In genomic region chr9:133188006-133188842, GRCh38 we compare ENCODE assay signal across 9 cellular contexts. TPM values are rescaled to one million over a fixed set of nuclear protein-coding genes. Genes with fewer than 3 reads are reported as not detected.
DNase-seq lines count a peak whose midpoint lies in the region; ATAC-seq and TF ChIP-seq lines count a peak whose summit lies in the region.
"Had no signal": no experiment of that assay in that cellular context is flagged by ENCODE, and none has a peak within 500 bp of the region (broad histone marks: within the 10 kb centered on the region; RNA-seq: fewer than 3 reads in every experiment).

No MANE protein-coding gene starts in this region.

- DNase-seq in MCF 10A (ENCODE audit: unreplicated experiment) (peak; percentile 13), breast epithelium (ENCODE audit: low spot score in 2 of 2) (no peak), NCI-H2171 treated with DMSO at 0.1 percent for 48 hours (lab: John Stamatoyannopoulos, UW) (peak; percentile 71), endodermal cell (peak; percentile 92), testis (peak; percentile 67), middle frontal gyrus (ENCODE audit: extremely low spot score, low spot score) (no peak)
- no peak for DNase-seq in stimulated activated CD4-positive, alpha-beta T cell treated with anti-CD3 and anti-CD28 coated beads, Interleukin-4, amount 100 ng/mL, for 4 hours

- no TSS peak for BruUV-seq in MCF 10A (replicated peaks; lab: Mats Ljungman, UMichigan)

- TF ChIP-seq CTCF in MCF 10A (IDR thresholded peaks at IDR 0.05; ENCODE audit: unreplicated experiment), result no peak
- TF ChIP-seq CTCF in breast epithelium (IDR thresholded peaks at IDR 0.05), result no peak
- peak; percentile 77 for TF ChIP-seq CTCF in endodermal cell (conservative IDR thresholded peaks at IDR 0.05)
- peak in 2 of 3 experiments; percentile 12 to 33 for TF ChIP-seq CTCF in testis (IDR thresholded peaks at IDR 0.05)

- 56 to 62% methylated on average over 13 to 21 of the region's 21 CpGs for whole genome bisulfite sequencing in endodermal cell (ENCODE audit: insufficient coverage in 1 of 2, insufficient read length in 1 of 2), 2 experiments
- 48 to 49% methylated on average over 7 to 21 of the region's 21 CpGs for WGBS in testis, 2 donors

- H3K4me3 ChIP-seq in breast epithelium (no peak overlapping the region), endodermal cell (ENCODE audit: low read length) (no peak overlapping the region), testis (no peak overlapping the region)
- H3K4me3 ChIP-seq: SK-N-MC had no signal

- CTCF ChIA-PET in MCF 10A (lab: Yijun Ruan, JAX), result interaction anchor here (0.5 to 1.6 kb wide), 7 partner anchors 30 to 612 kb away, joined by 3 to 7 read pairs (median 3); no protein-coding TSS in a partner anchor

- H3K4me1 ChIP-seq in breast epithelium, result no peaks in the 10 kb centered on the region
- no peaks in the 10 kb centered on the region for H3K4me1 ChIP-seq in endodermal cell (ENCODE audit: control insufficient read depth, insufficient read depth, low read length)
- H3K4me1 ChIP-seq in testis, result no peaks in the 10 kb centered on the region

- H3K36me3 ChIP-seq in breast epithelium (no peaks in the 10 kb centered on the region), endodermal cell (ENCODE audit: control insufficient read depth, insufficient read depth, low read length) (no peaks in the 10 kb centered on the region), testis (ENCODE audit: low read depth, missing control alignments) (no peaks in the 10 kb centered on the region)

- H3K9me3 Mint-ChIP-seq in MCF 10A (ENCODE audit: unreplicated experiment) (no peaks in the 10 kb centered on the region), endodermal cell (no peaks in the 10 kb centered on the region)

- no peak for TF ChIP-seq POLR2A in breast epithelium (IDR thresholded peaks at IDR 0.05)
- no peak for TF ChIP-seq POLR2A in testis (IDR thresholded peaks at IDR 0.05)

- H3K9me3 ChIP-seq in breast epithelium, result no peaks in the 10 kb centered on the region
- H3K9me3 ChIP-seq in endodermal cell (ENCODE audit: control insufficient read depth, low read length), result no peaks in the 10 kb centered on the region
- H3K9me3 ChIP-seq in testis, result no peaks in the 10 kb centered on the region

- H3K36me3 Mint-ChIP-seq in MCF 10A (ENCODE audit: insufficient read depth, unreplicated experiment) (no peaks in the 10 kb centered on the region), endodermal cell (ENCODE audit: low read depth) (no peaks in the 10 kb centered on the region)

- H3K27ac Mint-ChIP-seq in MCF 10A (ENCODE audit: low read depth, unreplicated experiment) (no peak overlapping the region), endodermal cell (no peak overlapping the region)

- H3K27ac ChIP-seq in breast epithelium (no peak overlapping the region), endodermal cell (ENCODE audit: low read depth, low read length) (no peak overlapping the region), testis (no peak overlapping the region)
- H3K27ac ChIP-seq: SK-N-MC had no signal

- H3K4me1 Mint-ChIP-seq in MCF 10A (ENCODE audit: insufficient read depth, unreplicated experiment) (peaks cover 5% of the 10 kb centered on the region), endodermal cell (peaks cover 3% of the 10 kb centered on the region)

- POLR2A ChIA-PET in MCF 10A (lab: Yijun Ruan, JAX), result interaction anchor here (0.6 kb wide), 1 partner anchor 157 kb away, joined by 3 read pairs; no protein-coding TSS in a partner anchor

- H3K9ac ChIP-seq in endodermal cell (ENCODE audit: extremely low read depth, low read length, poor library complexity, severe bottlenecking), result no peak overlapping the region

- H3K27me3 ChIP-seq in breast epithelium (no peaks in the 10 kb centered on the region), endodermal cell (ENCODE audit: control insufficient read depth, insufficient read depth, low read length, poor library complexity, severe bottlenecking) (peaks cover 21% of the 10 kb centered on the region), testis (no peaks in the 10 kb centered on the region)

- peaks cover 47% of the 10 kb centered on the region for H3K27me3 Mint-ChIP-seq in MCF 10A (ENCODE audit: insufficient read depth, unreplicated experiment)
- H3K27me3 Mint-ChIP-seq in endodermal cell (ENCODE audit: insufficient read depth), result peaks cover 37% of the 10 kb centered on the region

- intact Hi-C loops in MCF 10A (cut with micrococcal nuclease) (no loop called here), breast epithelium (cut with DNase I; ENCODE audit: low total_unique reads) (no loop called here), testis (cut with DNase I; ENCODE audit: low total_unique reads) (loop anchor here (10.0 kb wide), 1 partner anchor 137 kb away; no protein-coding TSS in a partner anchor)

- no peak for ATAC-seq in HG03432 (IDR thresholded peaks at IDR 0.05; ENCODE audit: unreplicated experiment)

- H3K4me3 Mint-ChIP-seq in MCF 10A (ENCODE audit: unreplicated experiment) (no peak overlapping the region), endodermal cell (no peak overlapping the region)

RNA-seq across cellular contexts. Expression of gene OBP2B, which starts 20.8 kb away (rescaled TPM):
- not detected in 2 replicates for total RNA-seq in MCF 10A (2022)
- under 1 TPM in 2 of 3 donors, not detected in 1; 0.88 to 0.98 TPM for total RNA-seq in breast epithelium
- not detected for total RNA-seq in endodermal cell
- polyA plus RNA-seq in endodermal cell (2013, experiment 1 of 2), result not detected
- polyA plus RNA-seq in endodermal cell (2013, experiment 2 of 2), result not detected
- total RNA-seq in testis, result 10 to 100 TPM; 34.0 to 53.0 TPM
- polyA plus RNA-seq in testis (ENCODE audit: insufficient read depth, low read depth, low replicate concordance), result 35.1 TPM

RNA-seq across cellular contexts. Expression of gene GBGT1, which starts 24.5 kb away (rescaled TPM):
- total RNA-seq in MCF 10A (2022), result not detected in 2 replicates
- 10 to 100 TPM; 14.8 to 21.3 (median 15.0) TPM for total RNA-seq in breast epithelium
- 10 to 100 TPM; 28.2 to 29.1 TPM for total RNA-seq in endodermal cell
- 7.5 TPM for polyA plus RNA-seq in endodermal cell (2013, experiment 1 of 2)
- 7.8 TPM for polyA plus RNA-seq in endodermal cell (2013, experiment 2 of 2)
- total RNA-seq in testis, result 10 to 100 TPM in 1 of 2 donors, 1 to 10 TPM in 1; 5.6 to 11.2 TPM
- 4.0 TPM for polyA plus RNA-seq in testis (ENCODE audit: insufficient read depth, low read depth, low replicate concordance)

Comparison
In these comparisons a context has a peak if more than half of its experiments do, and no peak if none do; other contexts are left out.
1. DNase-seq: peak in MCF 10A (single experiment), NCI-H2171 treated with DMSO at 0.1 percent for 48 hours (single experiment), endodermal cell (single experiment) and testis (single experiment); none in breast epithelium (0 of 2), stimulated activated CD4-positive, alpha-beta T cell treated with anti-CD3 and anti-CD28 coated beads, Interleukin-4, amount 100 ng/mL, for 4 hours (0 of 2) and middle frontal gyrus (single experiment).
2. CTCF ChIP-seq: peak in endodermal cell (single experiment) and testis (2 of 3); none in MCF 10A (single experiment) and breast epithelium (0 of 3).
3. RNA of gene OBP2B, which starts 20.8 kb away (total RNA-seq): 34.0 to 53.0 TPM in testis; 0.88 to 0.98 TPM in breast epithelium, not detected in MCF 10A and not detected in endodermal cell; every median in the first group is over 10 times any median in the second.